In the genomic region with DNA sequence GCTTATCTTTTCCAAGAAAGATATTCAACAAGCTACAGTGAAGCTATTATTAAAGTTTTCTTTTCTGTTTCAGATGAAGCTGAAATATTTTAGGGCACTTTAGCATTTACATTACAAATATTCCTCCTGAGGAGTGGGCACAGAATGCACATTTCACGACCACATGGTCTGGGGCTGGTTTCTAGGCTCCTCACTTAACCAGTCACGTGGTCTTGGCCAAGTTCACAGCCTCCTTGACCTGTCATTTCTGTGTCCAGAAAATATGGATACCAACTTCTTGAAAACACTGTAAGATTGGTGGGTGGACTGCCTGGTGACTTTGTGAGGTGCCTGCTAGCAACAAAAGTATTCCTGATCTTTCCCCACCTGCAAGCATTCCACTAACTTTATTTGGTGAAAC, we compare ENCODE assay signal across 25 cellular contexts.
"Had no signal": no experiment of that assay in that cellular context is flagged by ENCODE, and none has a peak within 500 bp of the region (broad histone marks: within the 10 kb centered on the region; RNA-seq: fewer than 3 reads in every experiment).

No MANE protein-coding gene starts in this region.

- H2AFZ ChIP-seq: neural progenitor cell had no signal

- H3K9ac ChIP-seq: neural progenitor cell had no signal

- H3K4me3 ChIP-seq: lower lobe of right lung, neural progenitor cell, ovary, right atrium auricular region, right lobe of liver, smooth muscle cell, stomach, testis, thyroid gland, transverse colon, upper lobe of left lung, vagina had no signal

- H3K9me3 ChIP-seq: lower lobe of right lung, neutrophil, ovary, right atrium auricular region, right lobe of liver, stomach, testis, thyroid gland, transverse colon, upper lobe of left lung, vagina had no signal

- ATAC-seq: lower lobe of right lung; naive thymus-derived CD4-positive, alpha-beta T cell; natural killer cell treated with Interleukin-12 subunit alpha and Interleukin-12 subunit beta and Interleukin-15 and Interleukin-18, amount 100 ng/mL, for 72 hours; right lobe of liver; stimulated activated memory B cell treated with anti-CD40 and anti-IgM and Interleukin-4, amounts not matched to agents 10 μg/mL and 1 μg/mL and 100 μg/mL, for 72 hours; stimulated activated naive CD8-positive, alpha-beta T cell treated with anti-CD3 and anti-CD28 coated beads, Interleukin-15, Interleukin-2, amounts not matched to agents 100 U/mL and 50 U/mL, for 24 hours had no signal

- H3K4me1 ChIP-seq: lower lobe of right lung, neural progenitor cell, right atrium auricular region, right lobe of liver, testis, thyroid gland, vagina had no signal

- H3K27ac ChIP-seq: lower lobe of right lung, neural progenitor cell, neutrophil, ovary, right lobe of liver, stomach, thyroid gland, transverse colon, upper lobe of left lung, vagina had no signal

- DNase-seq: islet precursor cell; lower lobe of right lung; mammary epithelial cell; mesendoderm; naive thymus-derived CD4-positive, alpha-beta T cell; occipital lobe; ovary; right lobe of liver; stimulated activated CD4-positive, alpha-beta T cell treated with anti-CD3 and anti-CD28 coated beads, Interleukin-1b, Interleukin-23, amount 100 ng/mL, for 48 hours; stimulated activated CD4-positive, alpha-beta T cell treated with anti-CD3 and anti-CD28 coated beads, Interleukin-2, amount 100 ng/mL, for 48 hours; stimulated activated CD4-positive, alpha-beta T cell treated with anti-CD3 and anti-CD28 coated beads, Interleukin-4, amount 100 ng/mL, for 4 hours; stimulated activated CD8-positive, alpha-beta memory T cell treated with anti-CD3 and anti-CD28 coated beads, Interleukin-4, amount 100 ng/mL, for 48 hours; stimulated activated naive CD8-positive, alpha-beta T cell treated with anti-CD3 and anti-CD28 coated beads, Interleukin-15, Interleukin-2, amounts not matched to agents 100 U/mL and 50 U/mL, for 24 hours; stomach; testis; thyroid gland; transverse colon; upper lobe of left lung had no signal

- H3K4me2 ChIP-seq: neural progenitor cell, smooth muscle cell had no signal

- H3K36me3 ChIP-seq: lower lobe of right lung, neural progenitor cell, neutrophil, ovary, right atrium auricular region, right lobe of liver, stomach, thyroid gland, transverse colon, upper lobe of left lung, vagina had no signal

- H3K27me3 ChIP-seq: neural progenitor cell, neutrophil, ovary, right atrium auricular region, right lobe of liver, stomach, testis, thyroid gland, transverse colon, upper lobe of left lung, vagina had no signal
